ENCODE assay signal across 15 cellular contexts in the genomic region with DNA sequence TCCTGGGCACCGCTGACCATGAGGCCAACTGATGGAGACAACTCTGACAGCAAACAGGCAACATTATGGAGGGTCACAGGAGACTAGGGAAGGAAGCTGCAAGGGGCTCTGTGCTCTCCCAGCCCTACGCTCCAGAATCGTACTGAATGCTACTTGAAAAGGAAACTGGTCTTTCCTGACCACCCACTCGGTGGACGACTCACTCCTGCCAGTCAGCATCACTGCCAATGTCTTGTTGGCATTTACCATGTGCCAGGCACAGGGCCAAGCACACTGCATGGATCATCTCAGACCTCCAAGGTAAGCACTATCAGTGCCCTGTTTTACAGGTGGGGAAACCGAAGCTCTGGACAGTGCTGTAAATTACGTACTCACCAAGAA. TPM values are rescaled to one million over a fixed set of nuclear protein-coding genes. Genes with fewer than 3 reads are reported as not detected.
DNase-seq lines count a peak whose midpoint lies in the region; FAIRE-seq and TF ChIP-seq lines count a peak whose summit lies in the region.
"Had no signal": no experiment of that assay in that cellular context is flagged by ENCODE, and none has a peak within 500 bp of the region (broad histone marks: within the 10 kb centered on the region; RNA-seq: fewer than 3 reads in every experiment).

No MANE protein-coding gene starts in this region.

- dilution Hi-C loops in endothelial cell of umbilical vein (cut with MboI; ENCODE audit: extremely low pct_ligation_motif_present, low sequenced_read_pairs), result no loop called here

- H2AFZ ChIP-seq in endothelial cell of umbilical vein (ENCODE audit: low read depth, low read length) (no peak overlapping the region), parathyroid adenoma (no peak overlapping the region)

- H3K9me1 ChIP-seq in endothelial cell of umbilical vein (replicated peaks; ENCODE audit: control insufficient read depth, extremely low read depth, insufficient read depth, low read length), result no peaks in the 10 kb centered on the region

- intact Hi-C loops in endothelial cell of umbilical vein (cut with micrococcal nuclease), result no loop called here

- H3K27ac ChIP-seq in endothelial cell of umbilical vein (ENCODE audit: insufficient read depth, low read depth, low read length) (no peak overlapping the region), parathyroid adenoma (no peak overlapping the region)

- no TSS peak for BruUV-seq in endothelial cell of umbilical vein (replicated peaks; lab: Mats Ljungman, UMichigan)

- peaks cover 5% of the 10 kb centered on the region for H3K4me1 ChIP-seq in endothelial cell of umbilical vein (ENCODE audit: control insufficient read depth, extremely low read depth, insufficient read depth, low read length)
- peaks cover 64% of the 10 kb centered on the region for H3K4me1 ChIP-seq in parathyroid adenoma

- no peak for TF ChIP-seq POLR2A in endothelial cell of umbilical vein (IDR thresholded peaks at IDR 0.05; ENCODE audit: low read depth, low read length)

- no peaks in the 10 kb centered on the region for H3K36me3 ChIP-seq in endothelial cell of umbilical vein (ENCODE audit: control insufficient read depth in 2 of 2, extremely low read depth in 1 of 2, insufficient read depth in 2 of 2, low read length in 2 of 2)
- no peaks in the 10 kb centered on the region for H3K36me3 ChIP-seq in parathyroid adenoma (ENCODE audit: control insufficient read depth, insufficient read depth, low read length)

- H3K27me3 ChIP-seq in endothelial cell of umbilical vein (ENCODE audit: control insufficient read depth in 2 of 2, insufficient read depth in 2 of 2, low read length in 2 of 2) (no peaks in the 10 kb centered on the region), parathyroid adenoma (ENCODE audit: control insufficient read depth, insufficient read depth, low read length) (no peaks in the 10 kb centered on the region)

- H3K9ac ChIP-seq in endothelial cell of umbilical vein (replicated peaks; ENCODE audit: extremely low read depth, insufficient read depth, low read length) (no peak overlapping the region), parathyroid adenoma (no peak overlapping the region)

- TF ChIP-seq CTCF in endothelial cell of umbilical vein (IDR thresholded peaks at IDR 0.05; ENCODE audit: extremely low read depth in 1 of 2, insufficient read depth in 1 of 2, low read depth in 1 of 2, low read length in 2 of 2) (no peak), parathyroid adenoma (IDR thresholded peaks at IDR 0.05) (no peak)

- no peaks in the 10 kb centered on the region for H3K79me2 ChIP-seq in endothelial cell of umbilical vein (ENCODE audit: control insufficient read depth, insufficient read depth, low read length)
- H3K79me2 ChIP-seq in parathyroid adenoma, result peaks cover 15% of the 10 kb centered on the region

- H3K4me2 ChIP-seq in endothelial cell of umbilical vein (ENCODE audit: insufficient read depth, low read length), result no peak overlapping the region
- H3K4me2 ChIP-seq in parathyroid adenoma (ENCODE audit: low read length), result peak overlapping the region; percentile 26

- H3K9me3 ChIP-seq in endothelial cell of umbilical vein (replicated peaks; ENCODE audit: control insufficient read depth, insufficient read depth, low read length), result no peaks in the 10 kb centered on the region
- H3K9me3 ChIP-seq in parathyroid adenoma (ENCODE audit: control insufficient read depth, low read length), result no peaks in the 10 kb centered on the region

- H4K20me1 ChIP-seq in endothelial cell of umbilical vein (replicated peaks; ENCODE audit: control insufficient read depth, extremely low read depth, insufficient read depth, low read length), result no peaks in the 10 kb centered on the region

- DNase-seq in NCI-H1092 treated with DMSO at 0.1 percent for 48 hours (lab: John Stamatoyannopoulos, UW) (peak; percentile 44), NCI-H1092 (lab: John Stamatoyannopoulos, UW) (no peak), NCI-H69 (lab: John Stamatoyannopoulos, UW) (peak; percentile 47), endothelial cell of umbilical vein (ENCODE audit: low read depth, low spot score) (peak; percentile 23), DMS 273 treated with DMSO at 0.1 percent for 48 hours (lab: John Stamatoyannopoulos, UW) (no peak), NCI-H2227 (lab: John Stamatoyannopoulos, UW; ENCODE audit: unreplicated experiment) (no peak), HUDEP-2 (lab: John Stamatoyannopoulos, UW; ENCODE audit: unreplicated experiment in 76 of 76) (no peak)
- DNase-seq: GOT3, head of caudate nucleus, left colon, MV-4-11, NCI-H526 treated with DMSO at 0.1 percent for 48 hours, SHP77 treated with DMSO at 0.1 percent for 48 hours had no signal

- H3K4me3 ChIP-seq in endothelial cell of umbilical vein (replicated peaks in 1 of 3; ENCODE audit: insufficient read depth in 1 of 3, low read depth in 1 of 3, low read length in 3 of 3), result no peak overlapping the region
- no peak overlapping the region for H3K4me3 ChIP-seq in parathyroid adenoma (ENCODE audit: low read depth, low read length)

- CTCF ChIA-PET in endothelial cell of umbilical vein (lab: Charles Lee), result interaction anchor here (1.8 to 2.3 kb wide), 2 partner anchors 36 to 40 kb away, joined by 6 to 8 read pairs; no protein-coding TSS in a partner anchor

- POLR2A ChIA-PET in endothelial cell of umbilical vein (lab: Charles Lee), result no interaction called here

- FAIRE-seq in endothelial cell of umbilical vein (lab: Jason Lieb, UNC), result no peak
- FAIRE-seq: D721Med had no signal

TF ChIP-seq in endothelial cell of umbilical vein, 7 proteins besides CTCF, POLR2A, EP300 and RAD21:
- no peak for TF ChIP-seq FOS (IDR thresholded peaks at IDR 0.05; ENCODE audit: borderline replicate concordance, insufficient read depth, low read length)
- TF ChIP-seq MAX (IDR thresholded peaks at IDR 0.05; ENCODE audit: insufficient read depth, insufficient read length), result no peak
- no peak for TF ChIP-seq POLR2AphosphoS5 (IDR thresholded peaks at IDR 0.05; ENCODE audit: insufficient read depth, low read depth, low read length)
- TF ChIP-seq GATA2 (IDR thresholded peaks at IDR 0.05; ENCODE audit: insufficient read depth, insufficient read length, low read depth, low read length), result no peak
- TF ChIP-seq EZH2 (IDR thresholded peaks at IDR 0.05; ENCODE audit: borderline replicate concordance, low read depth, low read length, severe bottlenecking), result no peak
- no peak for TF ChIP-seq JUN (IDR thresholded peaks at IDR 0.05; ENCODE audit: borderline replicate concordance, insufficient read depth, insufficient read length, low read depth)
- TF ChIP-seq MYC (IDR thresholded peaks at IDR 0.05; ENCODE audit: low read depth, low read length), result no peak

RNA-seq across cellular contexts. Expression of gene CCDC85C, which starts 38.0 kb away (rescaled TPM):
- 17.8 and 22.2 TPM in 2 replicates for total RNA-seq in endothelial cell of umbilical vein
- 6.5 and 7.5 TPM in 2 replicates for polyA plus RNA-seq in endothelial cell of umbilical vein
- polyA plus RNA-seq in endothelial cell of umbilical vein (2011; cell fraction: cytosol; rRNA removed), result 8.3 and 10.0 TPM in 2 replicates
- 8.3 and 9.3 TPM in 2 replicates for polyA plus RNA-seq in endothelial cell of umbilical vein (2011; cell fraction: nucleus; rRNA removed)
- 9.1 and 9.5 TPM in 2 replicates for polyA plus RNA-seq in endothelial cell of umbilical vein (2012)
- 13.6 and 14.0 TPM in 2 replicates for polyA minus RNA-seq in endothelial cell of umbilical vein
- 29.1 TPM for polyA minus RNA-seq in endothelial cell of umbilical vein (2011; cell fraction: cytosol; rRNA and poly(A)+ RNA removed)
- polyA minus RNA-seq in endothelial cell of umbilical vein (2011; cell fraction: nucleus; rRNA and poly(A)+ RNA removed), result 4.2 and 5.7 TPM in 2 replicates

Comparison
In these comparisons a context has a peak if more than half of its experiments do, and no peak if none do; other contexts are left out.
1. DNase-seq: peak in NCI-H1092 treated with DMSO at 0.1 percent for 48 hours (single experiment), NCI-H69 (single experiment) and endothelial cell of umbilical vein (single experiment); none in NCI-H1092 (single experiment), DMS 273 treated with DMSO at 0.1 percent for 48 hours (single experiment), NCI-H2227 (single experiment) and HUDEP-2 (0 of 76).